Comparison of ENCODE assay signal across 11 cellular contexts in genomic region chr10:79380125-79380917, GRCh38. TPM values are rescaled to one million over a fixed set of nuclear protein-coding genes. Genes with fewer than 3 reads are reported as not detected.
DNase-seq lines count a peak whose midpoint lies in the region; ATAC-seq and TF ChIP-seq lines count a peak whose summit lies in the region.
"Had no signal": no experiment of that assay in that cellular context is flagged by ENCODE, and none has a peak within 500 bp of the region (broad histone marks: within the 10 kb centered on the region; RNA-seq: fewer than 3 reads in every experiment).

No MANE protein-coding gene starts in this region.

- H3K36me3 ChIP-seq in right lobe of liver (peaks cover 0 to 2% (median 0%) of the 10 kb centered on the region in 4 donors), transverse colon (no peaks in the 10 kb centered on the region)

- no peaks in the 10 kb centered on the region for H3K9me3 Mint-ChIP-seq in activated CD4-positive, alpha-beta T cell treated with anti-CD3 and anti-CD28 coated beads, Interleukin-2, amount 10 ng/mL, durations not matched to agents 7 days and 5 days

- H3K4me1 Mint-ChIP-seq in activated CD4-positive, alpha-beta T cell treated with anti-CD3 and anti-CD28 coated beads, Interleukin-2, amount 10 ng/mL, durations not matched to agents 7 days and 5 days: no peaks in the 10 kb centered on the region
- H3K4me1 Mint-ChIP-seq: B cell had no signal

- ATAC-seq in right lobe of liver: peak; percentile 68 to 84 (median 79)
- no peak for ATAC-seq in HG02588 (IDR thresholded peaks at IDR 0.05; ENCODE audit: unreplicated experiment)

- H3K4me3 Mint-ChIP-seq in activated CD4-positive, alpha-beta T cell treated with anti-CD3 and anti-CD28 coated beads, Interleukin-2, amount 10 ng/mL, durations not matched to agents 7 days and 5 days: no peak overlapping the region
- H3K4me3 Mint-ChIP-seq: B cell had no signal

- H3K4me1 ChIP-seq in right lobe of liver (peaks cover 0 to 42% (median 17%) of the 10 kb centered on the region in 4 donors), transverse colon (peaks cover 28 to 40% (median 33%) of the 10 kb centered on the region in 4 donors)

- H3K9me3 ChIP-seq in right lobe of liver: no peaks in the 10 kb centered on the region
- H3K9me3 ChIP-seq in transverse colon: no peaks in the 10 kb centered on the region

- no peak overlapping the region for H3K27ac Mint-ChIP-seq in activated CD4-positive, alpha-beta T cell treated with anti-CD3 and anti-CD28 coated beads, Interleukin-2, amount 10 ng/mL, durations not matched to agents 7 days and 5 days
- H3K27ac Mint-ChIP-seq: B cell had no signal

- peak; percentile 5 for DNase-seq in activated CD4-positive, alpha-beta T cell treated with anti-CD3 and anti-CD28 coated beads for 1 hour
- no peak for DNase-seq in activated CD4-positive, alpha-beta T cell treated with anti-CD3 and anti-CD28 coated beads, Interleukin-2, amount 10 ng/mL, durations not matched to agents 7 days and 5 days
- DNase-seq in right lobe of liver (peak; percentile 71 to 94 (median 86)), transverse colon (peak; percentile 40), OCI-M1 (lab: John Stamatoyannopoulos, UW) (no peak), cerebellar nuclear complex (lab: John Stamatoyannopoulos, UW) (no peak)
- DNase-seq: hippocampal formation; NK-92 treated with Interleukin-12 subunit alpha and Interleukin-12 subunit beta, amount 100 ng/mL, for 24 hours had no signal

- intact Hi-C loops in right lobe of liver (cut with DNase I) (no loop called here), transverse colon (cut with DNase I; ENCODE audit: low total_unique reads) (no loop called here)

- CTCF ChIA-PET in activated CD4-positive, alpha-beta T cell treated with anti-CD3 and anti-CD28 coated beads, Interleukin-2, amount 10 ng/mL, durations not matched to agents 7 days and 5 days (lab: Charles Lee): no interaction called here

- H3K4me3 ChIP-seq in right lobe of liver (peak overlapping the region; percentile 50 to 59 (median 57)), transverse colon (no peak overlapping the region)

- TF ChIP-seq POLR2A in right lobe of liver (IDR thresholded peaks at IDR 0.05) (peak; percentile 90), transverse colon (IDR thresholded peaks at IDR 0.05) (no peak)

- no peak for TF ChIP-seq CTCF in right lobe of liver (IDR thresholded peaks at IDR 0.05)
- no peak for TF ChIP-seq CTCF in transverse colon (IDR thresholded peaks at IDR 0.05)

- TF ChIP-seq EP300 in transverse colon (IDR thresholded peaks at IDR 0.05; ENCODE audit: low read depth): no peak

- POLR2A ChIA-PET in activated CD4-positive, alpha-beta T cell treated with anti-CD3 and anti-CD28 coated beads, Interleukin-2, amount 10 ng/mL, durations not matched to agents 7 days and 5 days (lab: Charles Lee): no interaction called here

- H3K27ac ChIP-seq in cingulate gyrus (ENCODE audit: low read depth, low read length) (peak overlapping the region; percentile 32), right lobe of liver (peak overlapping the region; percentile 82 to 94 (median 89)), transverse colon (peak overlapping the region; percentile 62 to 91 (median 86))

- H3K27me3 ChIP-seq in right lobe of liver (no peaks in the 10 kb centered on the region), transverse colon (no peaks in the 10 kb centered on the region)

- H3K27me3 Mint-ChIP-seq in activated CD4-positive, alpha-beta T cell treated with anti-CD3 and anti-CD28 coated beads, Interleukin-2, amount 10 ng/mL, durations not matched to agents 7 days and 5 days: no peaks in the 10 kb centered on the region
- H3K27me3 Mint-ChIP-seq: B cell had no signal

- no peaks in the 10 kb centered on the region for H3K36me3 Mint-ChIP-seq in activated CD4-positive, alpha-beta T cell treated with anti-CD3 and anti-CD28 coated beads, Interleukin-2, amount 10 ng/mL, durations not matched to agents 7 days and 5 days (ENCODE audit: low read depth)

- in situ Hi-C loops in transverse colon (cut with MboI; ENCODE audit: low pct_ligation_motif_present in 1 of 4, low pct_unique_long_range_greater_than_20kb in 1 of 4, low sequenced_read_pairs in 3 of 4): no loop called here

- WGBS in right lobe of liver (ENCODE audit: insufficient coverage, low coverage, low lambda C conversion rate, missing lambda C conversion rate): 30% methylated on average over 2 of the region's 14 CpGs
- 54% methylated on average over 14 of the region's 14 CpGs; no CpG with 5 or more reads in 1 of the 2 donors for WGBS in transverse colon (ENCODE audit: low coverage in 1 of 2), 2 donors

RNA-seq across cellular contexts. Expression of gene PPIF, which starts 33.1 kb away (rescaled TPM):
- 10 to 100 TPM; 53.7 to 56.7 TPM for total RNA-seq in activated CD4-positive, alpha-beta T cell treated with anti-CD3 and anti-CD28 coated beads, Interleukin-2, amount 10 ng/mL, durations not matched to agents 7 days and 5 days
- total RNA-seq in right lobe of liver (100 to 1,000 TPM in 1 of 6 experiments, 10 to 100 TPM in 5; 53.7 to 106 (median 90.1) TPM), transverse colon (100 to 1,000 TPM in 1 of 4 donors, 10 to 100 TPM in 3; 37.2 to 149 (median 51.6) TPM)

Comparison
In these comparisons a context has a peak if more than half of its experiments do, and no peak if none do; other contexts are left out.
1. DNase-seq: peak in activated CD4-positive, alpha-beta T cell treated with anti-CD3 and anti-CD28 coated beads for 1 hour (single experiment), right lobe of liver (3 of 3) and transverse colon (single experiment); none in activated CD4-positive, alpha-beta T cell treated with anti-CD3 and anti-CD28 coated beads, Interleukin-2, amount 10 ng/mL, durations not matched to agents 7 days and 5 days (single experiment), OCI-M1 (single experiment) and cerebellar nuclear complex (0 of 2).
2. H3K27ac ChIP-seq: peak in every context shown above with its lines; median percentile 89 in right lobe of liver; 86 in transverse colon; 32 in cingulate gyrus.
3. H3K4me3 ChIP-seq: peak in right lobe of liver (3 of 3); none in transverse colon (0 of 4).